In genomic region chr1:63790989-63791388, GRCh38 we compare ENCODE assay signal across 23 cellular contexts. TPM values are rescaled to one million over a fixed set of nuclear protein-coding genes. Genes with fewer than 3 reads are reported as not detected.
A peak's percentile ranks its signal among the peaks of the same experiment; 100 is the strongest.
DNase-seq lines count a peak whose midpoint lies in the region; TF ChIP-seq lines count a peak whose summit lies in the region.
"Had no signal": no experiment of that assay in that cellular context is flagged by ENCODE, and none has a peak within 500 bp of the region (broad histone marks: within the 10 kb centered on the region; RNA-seq: fewer than 3 reads in every experiment).

No MANE protein-coding gene starts in this region.

- no peak overlapping the region for H3K27ac ChIP-seq in HEK293 (ENCODE audit: extremely low read depth, low read depth, low read length)
- no peak overlapping the region for H3K27ac ChIP-seq in mammary epithelial cell (ENCODE audit: insufficient read depth, low read depth, low read length)
- H3K27ac ChIP-seq in mesendoderm (ENCODE audit: low read depth, low read length), result no peak overlapping the region
- H3K27ac ChIP-seq: thyroid gland had no signal

- H3K79me2 ChIP-seq in mammary epithelial cell (ENCODE audit: insufficient read depth, low read length) (peaks cover 61% of the 10 kb centered on the region), mesendoderm (ENCODE audit: control insufficient read depth, insufficient read depth, low read length) (peaks cover 13% of the 10 kb centered on the region)

- H3K9ac ChIP-seq in mammary epithelial cell (ENCODE audit: insufficient read depth, low read length) (no peak overlapping the region), mesendoderm (ENCODE audit: low read length) (no peak overlapping the region)

- no peaks in the 10 kb centered on the region for H4K20me1 ChIP-seq in mammary epithelial cell (ENCODE audit: insufficient read depth, low read length)

- H3K27me3 ChIP-seq in mammary epithelial cell (ENCODE audit: insufficient read depth, low read length) (no peaks in the 10 kb centered on the region), mesendoderm (ENCODE audit: insufficient read depth, low read length, poor library complexity) (no peaks in the 10 kb centered on the region), MG63 (no peaks in the 10 kb centered on the region)
- H3K27me3 ChIP-seq: cardiac muscle cell, heart left ventricle had no signal

- no peak overlapping the region for H2BK15ac ChIP-seq in mesendoderm (replicated peaks; ENCODE audit: low read depth)

- H2AFZ ChIP-seq in mammary epithelial cell (ENCODE audit: low read depth, low read length), result no peak overlapping the region

- H4K5ac ChIP-seq in mesendoderm (ENCODE audit: low read length), result no peak overlapping the region

- H3K4ac ChIP-seq in mesendoderm (ENCODE audit: low read depth, low read length), result no peak overlapping the region

- no peak overlapping the region for H3K23ac ChIP-seq in mesendoderm (ENCODE audit: low read length)

- no peak overlapping the region for H2AK5ac ChIP-seq in mesendoderm (ENCODE audit: low read length)

- BruUV-seq in Calu3 (replicated peaks; lab: Mats Ljungman, UMichigan) (no TSS peak), mammary epithelial cell (replicated peaks; lab: Mats Ljungman, UMichigan) (no TSS peak)

- H3K4me1 ChIP-seq in HEK293 (ENCODE audit: control insufficient read depth, insufficient read depth, low read length), result peaks cover 21% of the 10 kb centered on the region
- peaks cover 5% of the 10 kb centered on the region for H3K4me1 ChIP-seq in mammary epithelial cell (ENCODE audit: insufficient read depth, low read length)
- peaks cover 45% of the 10 kb centered on the region for H3K4me1 ChIP-seq in mesendoderm (ENCODE audit: control insufficient read depth, low read depth, low read length)

- no peak overlapping the region for H3K4me2 ChIP-seq in mammary epithelial cell (ENCODE audit: insufficient read depth, low read depth, low read length)
- H3K4me2 ChIP-seq in mesendoderm (ENCODE audit: low read length), result no peak overlapping the region
- H3K4me2 ChIP-seq: smooth muscle cell had no signal

- POLR2A ChIA-PET in HEK293 (lab: Yijun Ruan, JAX), result no interaction called here

- intact Hi-C loops in Calu3 (cut with micrococcal nuclease; ENCODE audit: unreplicated experiment) (no loop called here), mammary epithelial cell (cut with micrococcal nuclease) (no loop called here)

- no peak overlapping the region for H2BK120ac ChIP-seq in mesendoderm (ENCODE audit: low read depth, low read length)

- no peaks in the 10 kb centered on the region for H3K9me3 Mint-ChIP-seq in Calu3 (ENCODE audit: low read depth, unreplicated experiment)
- H3K9me3 Mint-ChIP-seq: activated naive CD4-positive, alpha-beta T cell treated with anti-CD3 and anti-CD28 coated beads, Interleukin-2, amount 10 ng/mL, durations not matched to agents 7 days and 5 days; activated T-cell treated with anti-CD3 and anti-CD28 coated beads, Interleukin-2, amount 50 U/mL, for 4 hours; CD4-positive, alpha-beta T cell; immature natural killer cell; T-cell had no signal

- H3K4me3 ChIP-seq in HEK293 (ENCODE audit: low read depth, low read length), result no peak overlapping the region
- H3K4me3 ChIP-seq in mammary epithelial cell (replicated peaks in 1 of 3; ENCODE audit: insufficient read depth in 1 of 3, low read depth in 2 of 3, low read length in 3 of 3), result no peak overlapping the region
- no peak overlapping the region for H3K4me3 ChIP-seq in mesendoderm (ENCODE audit: low read length)
- H3K4me3 ChIP-seq in MG63, result no peak overlapping the region
- H3K4me3 ChIP-seq: cardiac muscle cell, heart left ventricle, smooth muscle cell, thyroid gland had no signal

- TF ChIP-seq CTCF in Calu3 (IDR thresholded peaks at IDR 0.05; ENCODE audit: unreplicated experiment), result no peak
- TF ChIP-seq CTCF in HEK293 (tag by site-specific recombination; IDR thresholded peaks at IDR 0.05), result no peak
- TF ChIP-seq CTCF in mammary epithelial cell (conservative IDR thresholded peaks at IDR 0.05 in 1 of 2, IDR thresholded peaks at IDR 0.05 in 1 of 2; ENCODE audit: extremely low read depth in 1 of 2, insufficient read depth in 1 of 2, low read depth in 1 of 2, low read length in 2 of 2), result no peak

- H3K56ac ChIP-seq in mesendoderm (ENCODE audit: low read length), result no peak overlapping the region

- WGBS in mammary epithelial cell (ENCODE audit: low coverage, missing lambda C conversion rate), result 20% methylated on average over 1 of the region's 1 CpG
- no CpG with 5 or more reads among the region's 1 CpG for WGBS in mesendoderm (ENCODE audit: extremely low coverage, insufficient coverage, low lambda C conversion rate)

- peaks cover 52% of the 10 kb centered on the region for H3K4me1 Mint-ChIP-seq in Calu3 (ENCODE audit: low read depth, unreplicated experiment)
- H3K4me1 Mint-ChIP-seq: immature natural killer cell had no signal

- H3K27ac Mint-ChIP-seq in Calu3 (ENCODE audit: unreplicated experiment), result peak overlapping the region; percentile 6
- H3K27ac Mint-ChIP-seq: activated naive CD4-positive, alpha-beta T cell treated with anti-CD3 and anti-CD28 coated beads, Interleukin-2, amount 10 ng/mL, durations not matched to agents 7 days and 5 days; CD4-positive, alpha-beta T cell; immature natural killer cell; T-cell had no signal

- CTCF ChIA-PET in Calu3 (lab: Charles Lee) (interaction anchor here (0.5 kb wide), 1 partner anchor 799 kb away, joined by 3 read pairs; no protein-coding TSS in a partner anchor), HEK293 (lab: Yijun Ruan, JAX) (no interaction called here), mammary epithelial cell (lab: Charles Lee; ENCODE audit: low non-redundant PET) (no interaction called here)

- DNase-seq in Calu3 (no peak), mammary epithelial cell (peak; percentile 73), mesendoderm (no peak), SW480 (ENCODE audit: low spot score) (no peak), MG63 (no peak), islet precursor cell (no peak)
- DNase-seq: activated CD4-positive, alpha-beta T cell treated with anti-CD3 and anti-CD28 coated beads for 1 hour; activated CD8-positive, alpha-beta memory T cell treated with anti-CD3 and anti-CD28 coated beads for 24 hours; activated naive CD4-positive, alpha-beta T cell treated with anti-CD3 and anti-CD28 coated beads, Interleukin-2, amount 10 ng/mL, durations not matched to agents 7 days and 5 days; activated T-cell treated with anti-CD3 and anti-CD28 coated beads, Interleukin-2, amount 50 U/mL, for 4 hours; amygdala; CD4-positive, alpha-beta T cell; dermis blood vessel endothelial cell; heart left ventricle; immature natural killer cell; SIG-M5; stimulated activated CD4-positive, alpha-beta T cell treated with anti-CD3 and anti-CD28 coated beads, Interleukin-2, amount 100 ng/mL, for 48 hours; stimulated activated naive CD8-positive, alpha-beta T cell treated with anti-CD3 and anti-CD28 coated beads, Interleukin-15, Interleukin-2, amounts not matched to agents 100 U/mL and 50 U/mL, for 24 hours; T-cell; thyroid gland had no signal

- no peak overlapping the region for H2BK5ac ChIP-seq in mesendoderm (ENCODE audit: low read length)

- dilution Hi-C loops in mammary epithelial cell (cut with HindIII; ENCODE audit: low sequenced_read_pairs), result no loop called here

- H3K4me3 Mint-ChIP-seq in Calu3 (ENCODE audit: low read depth, unreplicated experiment), result no peak overlapping the region
- H3K4me3 Mint-ChIP-seq: activated naive CD4-positive, alpha-beta T cell treated with anti-CD3 and anti-CD28 coated beads, Interleukin-2, amount 10 ng/mL, durations not matched to agents 7 days and 5 days; activated T-cell treated with anti-CD3 and anti-CD28 coated beads, Interleukin-2, amount 50 U/mL, for 4 hours; CD4-positive, alpha-beta T cell; immature natural killer cell; T-cell had no signal

- in situ Hi-C loops in mammary epithelial cell (cut with MboI; ENCODE audit: low sequenced_read_pairs in 2 of 2), result no loop called here

- no peaks in the 10 kb centered on the region for H3K27me3 Mint-ChIP-seq in Calu3 (ENCODE audit: unreplicated experiment)
- H3K27me3 Mint-ChIP-seq: CD4-positive, alpha-beta T cell had no signal

- peaks cover 5% of the 10 kb centered on the region for H3K36me3 Mint-ChIP-seq in Calu3 (ENCODE audit: insufficient read depth, unreplicated experiment)
- H3K36me3 Mint-ChIP-seq: activated naive CD4-positive, alpha-beta T cell treated with anti-CD3 and anti-CD28 coated beads, Interleukin-2, amount 10 ng/mL, durations not matched to agents 7 days and 5 days; immature natural killer cell; T-cell had no signal

- peak overlapping the region; percentile 13 for H3K18ac ChIP-seq in mesendoderm (ENCODE audit: low read length)

- H3K36me3 ChIP-seq in HEK293 (ENCODE audit: control insufficient read depth in 2 of 2, insufficient read depth in 1 of 2, low read length in 2 of 2) (no peaks in the 10 kb centered on the region), mammary epithelial cell (ENCODE audit: insufficient read depth, low read length) (no peaks in the 10 kb centered on the region), mesendoderm (ENCODE audit: control insufficient read depth, insufficient read depth, low read length) (no peaks in the 10 kb centered on the region), MG63 (no peaks in the 10 kb centered on the region)
- H3K36me3 ChIP-seq: cardiac muscle cell, heart left ventricle, thyroid gland had no signal

- H3K79me1 ChIP-seq in mesendoderm (ENCODE audit: low read length), result peaks cover 13% of the 10 kb centered on the region

- no peak overlapping the region for H4K8ac ChIP-seq in mesendoderm (ENCODE audit: low read depth, low read length)

- H3K9me3 ChIP-seq in HEK293 (ENCODE audit: control insufficient read depth, insufficient read depth, low read depth, low read length) (no peaks in the 10 kb centered on the region), mammary epithelial cell (replicated peaks; ENCODE audit: insufficient read depth, low read length) (no peaks in the 10 kb centered on the region), MG63 (no peaks in the 10 kb centered on the region)
- H3K9me3 ChIP-seq: heart left ventricle, thyroid gland had no signal

TF ChIP-seq in HEK293, 187 proteins besides CTCF, POLR2A, EP300 and RAD21:
- TF ChIP-seq ZFP69B (tag by site-specific recombination; IDR thresholded peaks at IDR 0.05) (no peak), PRDM1 (tag by site-specific recombination; IDR thresholded peaks at IDR 0.05) (0 out of 2 replicates have a peak, but pooled peaks have one; percentile 3)

RNA-seq across cellular contexts. Expression of gene ROR1, which starts 17.2 kb away (rescaled TPM):
- 24.5 and 33.8 TPM in 2 replicates for total RNA-seq in Calu3 (2022)
- 10 to 100 TPM; 11.5 to 21.8 TPM for total RNA-seq in mammary epithelial cell
- polyA plus RNA-seq in mammary epithelial cell, result 11.5 TPM
- 19.9 TPM for polyA minus RNA-seq in mammary epithelial cell
- polyA plus RNA-seq in mesendoderm (2013, experiment 1 of 2), result 18.6 TPM
- 19.7 TPM for polyA plus RNA-seq in mesendoderm (2013, experiment 2 of 2)
- total RNA-seq in MG63 (2014; rRNA removed; shearing (Covaris generic); ENCODE audit: low replicate concordance), result 1.4 and 2.3 TPM in 2 replicates
- total RNA-seq: CD4-positive, alpha-beta T cell had no signal
